Comparison of ENCODE assay signal across 1 cellular context in genomic region chr1:17624540-17625256, GRCh38.
TF ChIP-seq lines count a peak whose summit lies in the region.

No MANE protein-coding gene starts in this region.

TF ChIP-seq in IMR-90, 13 proteins besides CTCF, POLR2A, EP300 and RAD21:
- TF ChIP-seq ELK1 (IDR thresholded peaks at IDR 0.05; ENCODE audit: borderline replicate concordance, low read depth, low read length) = no peak
- no peak for TF ChIP-seq MAZ (IDR thresholded peaks at IDR 0.05; ENCODE audit: borderline replicate concordance, low read depth, low read length)
- no peak for TF ChIP-seq USF2 (IDR thresholded peaks at IDR 0.05; ENCODE audit: low read depth, low read length)
- TF ChIP-seq NFE2L2 (IDR thresholded peaks at IDR 0.05; ENCODE audit: low read depth, low read length) = no peak
- no peak for TF ChIP-seq CHD1 (IDR thresholded peaks at IDR 0.05; ENCODE audit: low read depth, low read length)
- TF ChIP-seq MAFK (IDR thresholded peaks at IDR 0.05; ENCODE audit: low read depth, low read length) = no peak
- TF ChIP-seq RFX5 (IDR thresholded peaks at IDR 0.05; ENCODE audit: low read depth, low read length) = no peak
TF ChIP-seq in IMR-90: peak in this region for 0.
